In genomic region chr1:35577071-35577998, GRCh38 we compare ENCODE assay signal across 7 cellular contexts. TPM values are rescaled to one million over a fixed set of nuclear protein-coding genes. Genes with fewer than 3 reads are reported as not detected.
DNase-seq lines count a peak whose midpoint lies in the region; ATAC-seq and TF ChIP-seq lines count a peak whose summit lies in the region.

No MANE protein-coding gene starts in this region.

- ATAC-seq in GM21447 (IDR thresholded peaks at IDR 0.05; ENCODE audit: unreplicated experiment), result peak; percentile 68
- no peak for ATAC-seq in HG03439 (IDR thresholded peaks at IDR 0.05; ENCODE audit: unreplicated experiment)

- peak; percentile 58 for DNase-seq in RPMI8226
- DNase-seq in ascending aorta (ENCODE audit: low spot score in 2 of 2), result no peak
- peak; percentile 46 for DNase-seq in kidney tubule cell (ENCODE audit: low spot score)
- DNase-seq in stimulated activated CD8-positive, alpha-beta memory T cell treated with anti-CD3 and anti-CD28 coated beads, Interleukin-12 subunit alpha, Interleukin-12 subunit beta, amount 100 ng/mL, for 4 hours (ENCODE audit: low read depth), result peak; percentile 36
- DNase-seq in COLO668 (lab: John Stamatoyannopoulos, UW; ENCODE audit: unreplicated experiment), result no peak

- no peak for TF ChIP-seq CTCF in ascending aorta (IDR thresholded peaks at IDR 0.05)

- H3K4me1 ChIP-seq in ascending aorta, result peaks cover 0 to 16% of the 10 kb centered on the region in 2 donors

- peaks cover 17% of the 10 kb centered on the region for H3K27me3 ChIP-seq in ascending aorta

- intact Hi-C loops in ascending aorta (cut with DNase I), result no loop called here

- H3K9me3 ChIP-seq in ascending aorta, result no peaks in the 10 kb centered on the region

- H3K27ac ChIP-seq in ascending aorta, result no peak overlapping the region

- no peaks in the 10 kb centered on the region for H3K36me3 ChIP-seq in ascending aorta

- H3K4me3 ChIP-seq in ascending aorta, result peak overlapping the region; percentile 42 to 54

RNA-seq across cellular contexts. Expression of gene TFAP2E, which starts 4.2 kb away (rescaled TPM):
- total RNA-seq in ascending aorta, result 10.2 TPM

RNA-seq across cellular contexts. Expression of gene NCDN, which starts 19.7 kb away (rescaled TPM):
- 20.1 TPM for total RNA-seq in ascending aorta

RNA-seq across cellular contexts. Expression of gene KIAA0319L, which starts 20.1 kb away (rescaled TPM):
- 44.9 TPM for total RNA-seq in ascending aorta

Comparison
In these comparisons a context has a peak if more than half of its experiments do, and no peak if none do; other contexts are left out.
1. DNase-seq: peak in RPMI8226 (single experiment), kidney tubule cell (single experiment) and stimulated activated CD8-positive, alpha-beta memory T cell treated with anti-CD3 and anti-CD28 coated beads, Interleukin-12 subunit alpha, Interleukin-12 subunit beta, amount 100 ng/mL, for 4 hours (single experiment); none in ascending aorta (0 of 2) and COLO668 (single experiment).